ENCODE assay signal across 12 cellular contexts in the genomic region with DNA sequence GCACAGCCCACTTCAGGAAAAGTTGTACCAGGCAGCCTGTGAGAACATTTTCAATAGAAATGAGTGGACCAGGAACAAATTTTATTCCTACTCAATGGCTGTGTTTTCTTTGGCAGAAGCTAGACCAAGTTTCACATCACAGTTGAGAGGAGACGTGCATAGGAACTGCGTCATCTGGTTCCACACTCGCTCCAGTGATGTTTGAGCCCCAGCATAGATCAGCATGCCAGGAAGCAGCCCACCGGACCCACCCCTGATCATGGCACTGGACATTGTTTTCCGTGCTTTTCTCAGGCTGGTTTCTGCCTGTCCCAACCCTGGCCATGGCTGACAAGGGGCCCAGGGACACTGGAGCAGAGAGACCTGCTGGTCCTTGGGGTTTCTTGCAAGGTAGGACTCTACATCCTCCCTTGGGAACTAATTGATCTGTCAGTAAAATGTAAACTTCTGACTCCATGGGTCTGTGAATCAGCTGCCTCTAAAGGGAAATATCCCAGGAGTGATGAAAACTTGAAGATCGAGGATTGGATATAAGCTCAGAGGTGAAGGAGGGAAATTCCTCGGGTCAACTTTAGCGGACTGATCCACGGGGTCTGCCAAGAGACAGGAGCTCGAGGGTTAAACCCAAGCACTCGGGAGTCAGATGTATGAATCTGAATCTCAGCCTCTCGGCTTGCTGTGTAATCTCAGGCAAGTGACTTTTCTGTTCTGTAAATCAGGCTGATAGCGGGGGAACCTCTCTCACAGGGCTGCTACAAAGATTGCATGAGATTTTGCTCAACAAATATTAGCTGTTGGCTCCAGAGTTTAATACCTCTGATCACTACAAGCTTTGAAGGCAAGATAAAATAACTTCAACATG. TPM values are rescaled to one million over a fixed set of nuclear protein-coding genes. Genes with fewer than 3 reads are reported as not detected.
DNase-seq lines count a peak whose midpoint lies in the region; ATAC-seq, FAIRE-seq and TF ChIP-seq lines count a peak whose summit lies in the region.
"Had no signal": no experiment of that assay in that cellular context is flagged by ENCODE, and none has a peak within 500 bp of the region (broad histone marks: within the 10 kb centered on the region; RNA-seq: fewer than 3 reads in every experiment).

No MANE protein-coding gene starts in this region.

- H3K9me3 Mint-ChIP-seq in activated CD8-positive, alpha-beta memory T cell treated with anti-CD3 and anti-CD28 coated beads, Interleukin-2, amount 10 ng/mL, durations not matched to agents 7 days and 5 days (ENCODE audit: low read depth), result no peaks in the 10 kb centered on the region
- H3K9me3 Mint-ChIP-seq: activated CD8-positive, alpha-beta T cell treated with anti-CD3 and anti-CD28 coated beads for 36 hours had no signal

- TF ChIP-seq CTCF in WI38 (IDR thresholded peaks at IDR 0.05; ENCODE audit: low read depth, low read length), result no peak
- no peak for TF ChIP-seq CTCF in foreskin fibroblast (IDR thresholded peaks at IDR 0.05; ENCODE audit: low read depth, low read length)

- peaks cover 7% of the 10 kb centered on the region for H3K27me3 Mint-ChIP-seq in activated CD8-positive, alpha-beta memory T cell treated with anti-CD3 and anti-CD28 coated beads, Interleukin-2, amount 10 ng/mL, durations not matched to agents 7 days and 5 days
- H3K27me3 Mint-ChIP-seq: activated CD8-positive, alpha-beta T cell treated with anti-CD3 and anti-CD28 coated beads for 36 hours had no signal

- CTCF ChIA-PET in activated CD8-positive, alpha-beta memory T cell treated with anti-CD3 and anti-CD28 coated beads, Interleukin-2, amount 10 ng/mL, durations not matched to agents 7 days and 5 days (lab: Charles Lee), result interaction anchor here (0.7 kb wide), 1 partner anchor 15 kb away, joined by 3 read pairs; no protein-coding TSS in a partner anchor

- no peak for ATAC-seq in activated CD8-positive, alpha-beta memory T cell treated with anti-CD3 and anti-CD28 coated beads, Interleukin-2, amount 10 ng/mL, durations not matched to agents 7 days and 5 days
- no peak for ATAC-seq in HG02852 (IDR thresholded peaks at IDR 0.05; ENCODE audit: unreplicated experiment)
- ATAC-seq: activated CD8-positive, alpha-beta T cell treated with anti-CD3 and anti-CD28 coated beads for 36 hours had no signal

- no peak overlapping the region for H3K4me3 Mint-ChIP-seq in activated CD8-positive, alpha-beta memory T cell treated with anti-CD3 and anti-CD28 coated beads, Interleukin-2, amount 10 ng/mL, durations not matched to agents 7 days and 5 days
- H3K4me3 Mint-ChIP-seq: activated CD8-positive, alpha-beta T cell treated with anti-CD3 and anti-CD28 coated beads for 36 hours had no signal

- peaks cover 9% of the 10 kb centered on the region for H3K4me1 Mint-ChIP-seq in activated CD8-positive, alpha-beta memory T cell treated with anti-CD3 and anti-CD28 coated beads, Interleukin-2, amount 10 ng/mL, durations not matched to agents 7 days and 5 days

- no peak for FAIRE-seq in GM12892 (lab: Jason Lieb, UNC)
- FAIRE-seq: A204.1 had no signal

- TF ChIP-seq POLR2A in GM12892 (IDR thresholded peaks at IDR 0.05; ENCODE audit: low read depth, low read length), result no peak

- H3K4me3 ChIP-seq in WI38 (ENCODE audit: low read depth, low read length) (peak overlapping the region; percentile 54), foreskin fibroblast (ENCODE audit: low read depth in 1 of 2, low read length in 2 of 2) (peak overlapping the region in 1 of 2 donors; percentile 5)

- H3K36me3 Mint-ChIP-seq in activated CD8-positive, alpha-beta memory T cell treated with anti-CD3 and anti-CD28 coated beads, Interleukin-2, amount 10 ng/mL, durations not matched to agents 7 days and 5 days, result no peaks in the 10 kb centered on the region

- H3K27ac Mint-ChIP-seq in activated CD8-positive, alpha-beta memory T cell treated with anti-CD3 and anti-CD28 coated beads, Interleukin-2, amount 10 ng/mL, durations not matched to agents 7 days and 5 days, result no peak overlapping the region
- H3K27ac Mint-ChIP-seq: activated CD8-positive, alpha-beta T cell treated with anti-CD3 and anti-CD28 coated beads for 36 hours had no signal

- peak; percentile 32 for DNase-seq in activated CD8-positive, alpha-beta memory T cell treated with anti-CD3 and anti-CD28 coated beads, Interleukin-2, amount 50 U/mL, for 48 hours
- DNase-seq in activated CD8-positive, alpha-beta memory T cell treated with anti-CD3 and anti-CD28 coated beads, Interleukin-2, amount 10 ng/mL, durations not matched to agents 7 days and 5 days, result no peak
- peak; percentile 87 to 91 for DNase-seq in foreskin fibroblast
- DNase-seq in stromal cell of bone marrow (ENCODE audit: low read depth), result peak; percentile 93
- DNase-seq in SW480 (ENCODE audit: low spot score), result no peak
- no peak for DNase-seq in GM12892 (ENCODE audit: insufficient read length)
- DNase-seq: activated CD8-positive, alpha-beta T cell treated with anti-CD3 and anti-CD28 coated beads for 36 hours; cerebellar nuclear complex; NCI-H1694 had no signal

RNA-seq across cellular contexts. Expression of a gene that starts 35.7 kb away (rescaled TPM):
- total RNA-seq in activated CD8-positive, alpha-beta memory T cell treated with anti-CD3 and anti-CD28 coated beads, Interleukin-2, amount 10 ng/mL, durations not matched to agents 7 days and 5 days, result 10 to 100 TPM; 42.5 to 48.4 TPM
- 14.3 TPM for polyA plus RNA-seq in GM12892 (2012; ENCODE audit: missing spikeins)

Comparison
In these comparisons a context has a peak if more than half of its experiments do, and no peak if none do; other contexts are left out.
1. DNase-seq: peak in activated CD8-positive, alpha-beta memory T cell treated with anti-CD3 and anti-CD28 coated beads, Interleukin-2, amount 50 U/mL, for 48 hours (single experiment), foreskin fibroblast (2 of 2) and stromal cell of bone marrow (single experiment); none in activated CD8-positive, alpha-beta memory T cell treated with anti-CD3 and anti-CD28 coated beads, Interleukin-2, amount 10 ng/mL, durations not matched to agents 7 days and 5 days (single experiment), SW480 (single experiment) and GM12892 (single experiment).